ENCODE assay signal across 15 cellular contexts in genomic region chr5:115386657-115387056, GRCh38.
A peak's percentile ranks its signal among the peaks of the same experiment; 100 is the strongest.
DNase-seq lines count a peak whose midpoint lies in the region; ATAC-seq, FAIRE-seq and TF ChIP-seq lines count a peak whose summit lies in the region.
"Had no signal": no experiment of that assay in that cellular context is flagged by ENCODE, and none has a peak within 500 bp of the region (broad histone marks: within the 10 kb centered on the region; RNA-seq: fewer than 3 reads in every experiment).

No MANE protein-coding gene starts in this region.

- TF ChIP-seq POLR2A in GM12891 (IDR thresholded peaks at IDR 0.05; ENCODE audit: low read depth, low read length) (no peak), gastrocnemius medialis (IDR thresholded peaks at IDR 0.05) (no peak)

- no peaks in the 10 kb centered on the region for H3K9me3 ChIP-seq in gastrocnemius medialis

- no peaks in the 10 kb centered on the region for H3K27me3 ChIP-seq in gastrocnemius medialis

- no peak for FAIRE-seq in GM12891 (lab: Jason Lieb, UNC)
- FAIRE-seq: GM18507 had no signal

- peaks cover 0 to under 1% of the 10 kb centered on the region in 2 donors for H3K4me1 ChIP-seq in gastrocnemius medialis

- in situ Hi-C loops in gastrocnemius medialis (cut with MboI; ENCODE audit: low sequenced_read_pairs in 4 of 4) = no loop called here

- DNase-seq in GM12891 (ENCODE audit: insufficient read length, low spot score) (no peak), M059J (ENCODE audit: low read depth) (peak; percentile 18), RPMI7951 (ENCODE audit: low read depth) (peak; percentile 28), gastrocnemius medialis (no peak), HPDE6-E6E7 (ENCODE audit: extremely low spot score) (no peak), NCI-H146 (lab: John Stamatoyannopoulos, UW) (no peak), NCI-H510A (lab: John Stamatoyannopoulos, UW) (no peak)
- DNase-seq: ACHN; C1 segment of cervical spinal cord; CD4-positive, alpha-beta T cell; DND-41; GF-D8; GM23248; H7 had no signal

- no peaks in the 10 kb centered on the region for H3K36me3 ChIP-seq in gastrocnemius medialis

- H3K27ac ChIP-seq in gastrocnemius medialis = peak overlapping the region in 2 of 4 donors; percentile 1 to 7
- H3K27ac ChIP-seq: GM23248 had no signal

- intact Hi-C loops in gastrocnemius medialis (cut with DNase I; ENCODE audit: low total_unique reads) = no loop called here

- no peak for TF ChIP-seq CTCF in gastrocnemius medialis (IDR thresholded peaks at IDR 0.05 in 4 of 5, conservative IDR thresholded peaks at IDR 0.05 in 1 of 5)

- peak; percentile 68 to 78 for ATAC-seq in gastrocnemius medialis

- no peak overlapping the region for H3K4me3 ChIP-seq in gastrocnemius medialis
- H3K4me3 ChIP-seq: GM23248 had no signal

TF ChIP-seq in GM12891, 5 proteins besides CTCF, POLR2A, EP300 and RAD21:
- TF ChIP-seq SPI1 (IDR thresholded peaks at IDR 0.05; ENCODE audit: low read depth, low read length) (peak; percentile 34; the same call in 1 of the 2 replicates), PAX5 (IDR thresholded peaks at IDR 0.05; ENCODE audit: insufficient read depth, low read length, severe bottlenecking) (no peak)

Comparison
In these comparisons a context has a peak if more than half of its experiments do, and no peak if none do; other contexts are left out.
1. DNase-seq: peak in M059J (single experiment) and RPMI7951 (single experiment); none in GM12891 (single experiment), gastrocnemius medialis (0 of 2), HPDE6-E6E7 (single experiment), NCI-H146 (single experiment) and NCI-H510A (single experiment).